16 cellular contexts compared by ENCODE assay signal in the genomic region with DNA sequence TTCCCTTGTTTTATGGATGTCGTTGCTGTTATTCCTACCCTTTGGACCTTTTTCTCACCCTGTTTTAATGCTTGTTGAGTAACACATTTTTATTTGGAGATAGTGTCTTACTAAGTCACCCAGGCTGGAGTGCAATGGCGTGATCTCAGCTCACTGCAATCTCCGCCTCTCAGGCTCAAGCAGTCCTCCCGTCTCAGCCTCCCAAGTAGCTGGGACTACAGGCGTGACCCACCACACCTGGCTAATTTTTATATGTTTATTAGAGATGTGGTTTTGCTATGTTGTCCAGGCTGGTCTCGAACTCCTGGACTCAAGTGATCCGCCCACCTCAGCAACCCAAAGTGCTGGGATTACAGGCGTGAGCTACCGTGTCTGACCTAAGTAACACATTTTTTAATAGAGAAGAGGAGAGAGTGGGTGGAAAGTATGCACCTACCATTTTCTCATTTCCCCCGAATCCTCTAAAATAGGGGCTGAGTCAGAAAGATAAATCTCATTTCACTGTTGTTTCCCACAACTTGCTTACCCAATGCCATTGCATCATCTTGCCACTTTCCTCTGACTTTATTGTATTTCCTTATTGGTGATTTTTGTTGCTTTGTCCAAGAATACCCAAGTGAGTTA. TPM values are rescaled to one million over a fixed set of nuclear protein-coding genes. Genes with fewer than 3 reads are reported as not detected.
A peak's percentile ranks its signal among the peaks of the same experiment; 100 is the strongest.
DNase-seq lines count a peak whose midpoint lies in the region; ATAC-seq lines count a peak whose summit lies in the region.
"Had no signal": no experiment of that assay in that cellular context is flagged by ENCODE, and none has a peak within 500 bp of the region (broad histone marks: within the 10 kb centered on the region; RNA-seq: fewer than 3 reads in every experiment).

No MANE protein-coding gene starts in this region.

- peak overlapping the region; percentile 2 for H3K4me3 Mint-ChIP-seq in activated naive CD4-positive, alpha-beta T cell treated with anti-CD3 and anti-CD28 coated beads, Interleukin-2, amount 50 U/mL, for 24 hours
- H3K4me3 Mint-ChIP-seq in activated naive CD8-positive, alpha-beta T cell treated with anti-CD3 and anti-CD28 coated beads for 36 hours: no peak overlapping the region
- no peak overlapping the region for H3K4me3 Mint-ChIP-seq in stimulated activated memory B cell treated with anti-CD40 and anti-IgM and Interleukin-4, amounts not matched to agents 10 μg/mL and 1 μg/mL and 100 μg/mL, for 72 hours
- H3K4me3 Mint-ChIP-seq: naive thymus-derived CD4-positive, alpha-beta T cell; T-cell had no signal

- no peak for ATAC-seq in stimulated activated memory B cell treated with anti-CD40 and anti-IgM and Interleukin-4, amounts not matched to agents 10 μg/mL and 1 μg/mL and 100 μg/mL, for 72 hours
- ATAC-seq in HG03097 (IDR thresholded peaks at IDR 0.05; ENCODE audit: low FRiP score, unreplicated experiment) (no peak), Right ventricle myocardium inferior (no peak)
- ATAC-seq: naive thymus-derived CD4-positive, alpha-beta T cell; T-cell had no signal

- no peaks in the 10 kb centered on the region for H3K27me3 Mint-ChIP-seq in activated naive CD4-positive, alpha-beta T cell treated with anti-CD3 and anti-CD28 coated beads, Interleukin-2, amount 50 U/mL, for 24 hours
- no peaks in the 10 kb centered on the region for H3K27me3 Mint-ChIP-seq in activated naive CD8-positive, alpha-beta T cell treated with anti-CD3 and anti-CD28 coated beads for 36 hours
- no peaks in the 10 kb centered on the region for H3K27me3 Mint-ChIP-seq in stimulated activated memory B cell treated with anti-CD40 and anti-IgM and Interleukin-4, amounts not matched to agents 10 μg/mL and 1 μg/mL and 100 μg/mL, for 72 hours
- H3K27me3 Mint-ChIP-seq: CD8-positive, alpha-beta memory T cell; naive thymus-derived CD4-positive, alpha-beta T cell; T-cell had no signal

- H3K36me3 Mint-ChIP-seq in activated naive CD4-positive, alpha-beta T cell treated with anti-CD3 and anti-CD28 coated beads, Interleukin-2, amount 50 U/mL, for 24 hours: peaks cover 11% of the 10 kb centered on the region
- peaks cover 13% of the 10 kb centered on the region for H3K36me3 Mint-ChIP-seq in activated naive CD8-positive, alpha-beta T cell treated with anti-CD3 and anti-CD28 coated beads for 36 hours
- H3K36me3 Mint-ChIP-seq in stimulated activated memory B cell treated with anti-CD40 and anti-IgM and Interleukin-4, amounts not matched to agents 10 μg/mL and 1 μg/mL and 100 μg/mL, for 72 hours: peaks cover 20% of the 10 kb centered on the region

- H3K4me1 Mint-ChIP-seq in activated naive CD4-positive, alpha-beta T cell treated with anti-CD3 and anti-CD28 coated beads, Interleukin-2, amount 50 U/mL, for 24 hours: peaks cover 14% of the 10 kb centered on the region
- peaks cover 13% of the 10 kb centered on the region for H3K4me1 Mint-ChIP-seq in activated naive CD8-positive, alpha-beta T cell treated with anti-CD3 and anti-CD28 coated beads for 36 hours
- peaks cover 13% of the 10 kb centered on the region for H3K4me1 Mint-ChIP-seq in stimulated activated memory B cell treated with anti-CD40 and anti-IgM and Interleukin-4, amounts not matched to agents 10 μg/mL and 1 μg/mL and 100 μg/mL, for 72 hours

- no peaks in the 10 kb centered on the region for H3K9me3 Mint-ChIP-seq in activated naive CD4-positive, alpha-beta T cell treated with anti-CD3 and anti-CD28 coated beads, Interleukin-2, amount 50 U/mL, for 24 hours
- no peaks in the 10 kb centered on the region for H3K9me3 Mint-ChIP-seq in activated naive CD8-positive, alpha-beta T cell treated with anti-CD3 and anti-CD28 coated beads for 36 hours
- no peaks in the 10 kb centered on the region for H3K9me3 Mint-ChIP-seq in stimulated activated memory B cell treated with anti-CD40 and anti-IgM and Interleukin-4, amounts not matched to agents 10 μg/mL and 1 μg/mL and 100 μg/mL, for 72 hours
- H3K9me3 Mint-ChIP-seq: CD8-positive, alpha-beta memory T cell; naive thymus-derived CD4-positive, alpha-beta T cell; T-cell had no signal

- intact Hi-C loops in Right ventricle myocardium inferior (cut with DNase I): no loop called here

- no peak for DNase-seq in activated naive CD4-positive, alpha-beta T cell (lab: John Stamatoyannopoulos, UW)
- DNase-seq in HCEC 1CT: peak; percentile 52
- DNase-seq in activated naive CD8-positive, alpha-beta T cell treated with anti-CD3 and anti-CD28 coated beads for 36 hours: peak; percentile 16
- DNase-seq in Right ventricle myocardium inferior (ENCODE audit: missing footprints): no peak
- DNase-seq in SK-N-DZ (ENCODE audit: low spot score): no peak
- DNase-seq: activated CD8-positive, alpha-beta memory T cell treated with anti-CD3 and anti-CD28 coated beads, Interleukin-2, amount 50 U/mL, for 4 hours; CD8-positive, alpha-beta memory T cell; kidney; naive thymus-derived CD4-positive, alpha-beta T cell; NCI-H1048; NCI-H69; substantia nigra; T-cell had no signal

- H3K27ac Mint-ChIP-seq in activated naive CD4-positive, alpha-beta T cell treated with anti-CD3 and anti-CD28 coated beads, Interleukin-2, amount 50 U/mL, for 24 hours: peak overlapping the region; percentile 91
- H3K27ac Mint-ChIP-seq in activated naive CD8-positive, alpha-beta T cell treated with anti-CD3 and anti-CD28 coated beads for 36 hours: peak overlapping the region; percentile 85
- H3K27ac Mint-ChIP-seq in stimulated activated memory B cell treated with anti-CD40 and anti-IgM and Interleukin-4, amounts not matched to agents 10 μg/mL and 1 μg/mL and 100 μg/mL, for 72 hours: peak overlapping the region; percentile 34
- H3K27ac Mint-ChIP-seq: T-cell had no signal

RNA-seq across cellular contexts. Expression of gene DHX40, which starts 7.0 kb away (rescaled TPM):
- total RNA-seq in activated naive CD8-positive, alpha-beta T cell treated with anti-CD3 and anti-CD28 coated beads for 36 hours: 10 to 100 TPM; 23.3 to 24.0 TPM
- total RNA-seq in Right ventricle myocardium inferior: 18.0 TPM
- polyA plus RNA-seq in SK-N-DZ (2014; cell fraction: cytosol; rRNA removed): 117 and 131 TPM in 2 replicates
- 62.9 and 76.6 TPM in 2 replicates for polyA plus RNA-seq in SK-N-DZ (2014; cell fraction: nucleus; rRNA removed)

RNA-seq across cellular contexts. Expression of gene CLTC, which starts 47.3 kb away (rescaled TPM):
- 100 to 1,000 TPM; 154 to 161 TPM for total RNA-seq in activated naive CD8-positive, alpha-beta T cell treated with anti-CD3 and anti-CD28 coated beads for 36 hours
- total RNA-seq in Right ventricle myocardium inferior: 136 TPM
- polyA plus RNA-seq in SK-N-DZ (2014; cell fraction: cytosol; rRNA removed): 200 and 233 TPM in 2 replicates
- 110 and 111 TPM in 2 replicates for polyA plus RNA-seq in SK-N-DZ (2014; cell fraction: nucleus; rRNA removed)

Comparison
In these comparisons a context has a peak if more than half of its experiments do, and no peak if none do; other contexts are left out.
1. H3K27ac Mint-ChIP-seq: peak in every context shown above with its lines; median percentile 91 in activated naive CD4-positive, alpha-beta T cell treated with anti-CD3 and anti-CD28 coated beads, Interleukin-2, amount 50 U/mL, for 24 hours; 85 in activated naive CD8-positive, alpha-beta T cell treated with anti-CD3 and anti-CD28 coated beads for 36 hours; 34 in stimulated activated memory B cell treated with anti-CD40 and anti-IgM and Interleukin-4, amounts not matched to agents 10 μg/mL and 1 μg/mL and 100 μg/mL, for 72 hours.
2. DNase-seq: peak in HCEC 1CT (single experiment) and activated naive CD8-positive, alpha-beta T cell treated with anti-CD3 and anti-CD28 coated beads for 36 hours (single experiment); none in activated naive CD4-positive, alpha-beta T cell (0 of 4), Right ventricle myocardium inferior (single experiment) and SK-N-DZ (single experiment).